In genomic region chr3:121747976-121748375, GRCh38 we compare ENCODE assay signal across 10 cellular contexts. TPM values are rescaled to one million over a fixed set of nuclear protein-coding genes. Genes with fewer than 3 reads are reported as not detected.
DNase-seq lines count a peak whose midpoint lies in the region; ATAC-seq, FAIRE-seq and TF ChIP-seq lines count a peak whose summit lies in the region.
"Had no signal": no experiment of that assay in that cellular context is flagged by ENCODE, and none has a peak within 500 bp of the region (broad histone marks: within the 10 kb centered on the region; RNA-seq: fewer than 3 reads in every experiment).

No MANE protein-coding gene starts in this region.

- H3K9me3 ChIP-seq in RWPE2 (ENCODE audit: severe bottlenecking) (no peaks in the 10 kb centered on the region), skeletal muscle tissue (ENCODE audit: control insufficient read depth in 3 of 3, low read length in 3 of 3) (no peaks in the 10 kb centered on the region), small intestine (ENCODE audit: control insufficient read depth, low read depth) (no peaks in the 10 kb centered on the region)

- H3K27ac ChIP-seq in RWPE2 (ENCODE audit: poor library complexity, severe bottlenecking) = peak overlapping the region; percentile 49
- peak overlapping the region; percentile 98 for H3K27ac ChIP-seq in skeletal muscle tissue (ENCODE audit: low read depth, low read length)
- peak overlapping the region in 1 of 2 donors; percentile 4 for H3K27ac ChIP-seq in small intestine (ENCODE audit: low read depth in 1 of 2, low read length in 1 of 2)

- H3K36me3 ChIP-seq in GM06990 (ENCODE audit: control insufficient read depth, insufficient read depth, low read length) = no peaks in the 10 kb centered on the region
- H3K36me3 ChIP-seq in RWPE2 (ENCODE audit: low read depth) = peaks cover 19% of the 10 kb centered on the region
- no peaks in the 10 kb centered on the region for H3K36me3 ChIP-seq in skeletal muscle tissue (ENCODE audit: control insufficient read depth in 3 of 3, insufficient read depth in 3 of 3, low read length in 3 of 3)
- H3K36me3 ChIP-seq in small intestine (ENCODE audit: control insufficient read depth in 2 of 2, insufficient read depth in 2 of 2, low read length in 2 of 2) = no peaks in the 10 kb centered on the region

- DNase-seq in GM06990 (ENCODE audit: extremely low read depth, insufficient read length) = no peak
- DNase-seq in RWPE2 (ENCODE audit: low spot score) = no peak
- no peak for DNase-seq in fibroblast of villous mesenchyme (ENCODE audit: low read depth)
- DNase-seq in activated CD8-positive, alpha-beta memory T cell treated with anti-CD3 and anti-CD28 coated beads for 24 hours = no peak
- DNase-seq in small intestine = no peak
- DNase-seq: foreskin keratinocyte, T-helper 17 cell had no signal

- peak overlapping the region; percentile 86 for H3K4me3 ChIP-seq in GM06990 (replicated peaks; ENCODE audit: low read depth, low read length)
- peak overlapping the region; percentile 94 for H3K4me3 ChIP-seq in RWPE2 (ENCODE audit: severe bottlenecking)
- H3K4me3 ChIP-seq in fibroblast of villous mesenchyme (ENCODE audit: low read depth, low read length) = peak overlapping the region; percentile 76
- peak overlapping the region in 2 of 3 donors; percentile 95 to 99 for H3K4me3 ChIP-seq in skeletal muscle tissue (ENCODE audit: low read length in 3 of 3)
- peak overlapping the region in 1 of 2 donors; percentile 92 for H3K4me3 ChIP-seq in small intestine (ENCODE audit: low read depth in 1 of 2, low read length in 2 of 2)

- no peak for FAIRE-seq in small intestine (lab: Jason Lieb, UNC)

- TF ChIP-seq CTCF in GM06990 (IDR thresholded peaks at IDR 0.05; ENCODE audit: insufficient read depth, low read length, poor library complexity, severe bottlenecking) (no peak), RWPE2 (IDR thresholded peaks at IDR 0.05; ENCODE audit: poor library complexity, severe bottlenecking) (no peak), fibroblast of villous mesenchyme (IDR thresholded peaks at IDR 0.05; ENCODE audit: insufficient read depth, low read depth, low read length) (no peak)

- no peaks in the 10 kb centered on the region for H3K27me3 ChIP-seq in GM06990 (replicated peaks; ENCODE audit: control insufficient read depth, insufficient read depth, low read length)
- H3K27me3 ChIP-seq in RWPE2 (ENCODE audit: insufficient read depth, poor library complexity, severe bottlenecking) = no peaks in the 10 kb centered on the region
- H3K27me3 ChIP-seq in skeletal muscle tissue (ENCODE audit: control insufficient read depth in 3 of 3, insufficient read depth in 3 of 3, low read length in 3 of 3) = no peaks in the 10 kb centered on the region
- no peaks in the 10 kb centered on the region for H3K27me3 ChIP-seq in small intestine (ENCODE audit: control insufficient read depth in 2 of 2, insufficient read depth in 2 of 2, low read length in 2 of 2)
- H3K27me3 ChIP-seq: foreskin keratinocyte had no signal

- H3K4me1 ChIP-seq in RWPE2 (ENCODE audit: insufficient read depth, poor library complexity, severe bottlenecking) = peaks cover 13% of the 10 kb centered on the region
- H3K4me1 ChIP-seq in skeletal muscle tissue (ENCODE audit: control insufficient read depth in 3 of 3, insufficient read depth in 3 of 3, low read length in 3 of 3) = peaks cover 17 to 23% (median 19%) of the 10 kb centered on the region in 3 donors
- peaks cover 0 to 7% of the 10 kb centered on the region in 2 donors for H3K4me1 ChIP-seq in small intestine (ENCODE audit: control insufficient read depth in 2 of 2, insufficient read depth in 1 of 2, low read depth in 1 of 2, low read length in 1 of 2)

- H3K9ac ChIP-seq in skeletal muscle tissue (ENCODE audit: low read depth in 1 of 3, low read length in 3 of 3) = peak overlapping the region in 2 of 3 donors; percentile 97 to 99

- WGBS in small intestine, 3 donors = 10 to 23% (median 18%) methylated on average over 3 of the region's 3 CpGs

- no peak for ATAC-seq in RWPE2 (ENCODE audit: low read depth)
- no peak for ATAC-seq in HG02571 (IDR thresholded peaks at IDR 0.05; ENCODE audit: unreplicated experiment)
- no peak for ATAC-seq in HG03097 (IDR thresholded peaks at IDR 0.05; ENCODE audit: low FRiP score, unreplicated experiment)
- ATAC-seq: foreskin keratinocyte, T-helper 17 cell had no signal

RNA-seq across cellular contexts. Expression of gene GOLGB1, which starts 1.6 kb away (rescaled TPM):
- total RNA-seq in fibroblast of villous mesenchyme (51.8 and 60.6 TPM in 2 replicates), skeletal muscle tissue (20.4 TPM)
- polyA plus RNA-seq in small intestine = 10 to 100 TPM; 17.3 to 28.9 (median 22.2) TPM
